In the genomic region with DNA sequence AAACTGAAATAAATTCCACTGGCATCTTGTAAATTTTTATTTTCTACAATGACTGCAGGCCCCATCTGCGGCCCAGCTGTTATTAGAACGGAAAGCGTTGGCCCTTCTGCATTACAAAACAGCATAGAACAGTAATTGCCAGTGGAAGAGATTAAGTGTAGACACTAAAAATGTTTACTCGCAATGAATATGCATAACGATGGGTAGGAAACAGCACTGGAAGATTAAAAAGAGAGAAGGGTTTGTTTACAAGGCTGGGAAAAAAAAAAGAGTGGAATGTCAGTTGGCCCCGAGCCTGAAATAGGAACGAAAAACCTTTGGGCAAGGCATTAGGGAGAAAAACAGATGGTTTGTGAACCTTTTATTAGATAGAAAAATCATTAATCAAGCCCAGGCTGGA, we compare ENCODE assay signal across 11 cellular contexts.
DNase-seq lines count a peak whose midpoint lies in the region; ATAC-seq and TF ChIP-seq lines count a peak whose summit lies in the region.
"Had no signal": no experiment of that assay in that cellular context is flagged by ENCODE, and none has a peak within 500 bp of the region (broad histone marks: within the 10 kb centered on the region; RNA-seq: fewer than 3 reads in every experiment).

No MANE protein-coding gene starts in this region.

- H3K9me3 ChIP-seq in mucosa of descending colon: peaks cover 29% of the 10 kb centered on the region
- H3K9me3 ChIP-seq: left lung had no signal

- DNase-seq in AG09309 (ENCODE audit: low read depth): peak; percentile 77
- DNase-seq in NCI-H1105 (lab: John Stamatoyannopoulos, UW): peak; percentile 78
- peak; percentile 25 to 52 for DNase-seq in dermis microvascular lymphatic vessel endothelial cell (ENCODE audit: low read depth in 2 of 2)
- peak in 1 of 3 donors; percentile 8 for DNase-seq in mucosa of descending colon
- no peak for DNase-seq in NCI-H82 treated with DMSO at 0.1 percent for 48 hours (lab: John Stamatoyannopoulos, UW; ENCODE audit: unreplicated experiment)
- no peak for DNase-seq in activated CD4-positive, CD25-positive, alpha-beta regulatory T cell (lab: John Stamatoyannopoulos, UW)
- DNase-seq in DMS79 treated with DMSO at 0.1 percent for 48 hours (lab: John Stamatoyannopoulos, UW): no peak
- DNase-seq in HPDE6-E6E7 (ENCODE audit: extremely low spot score): no peak
- DNase-seq: left lung; NCI-H1436; NK-92 treated with Interleukin-12 subunit alpha and Interleukin-12 subunit beta, amount 100 ng/mL, for 24 hours had no signal

- TF ChIP-seq CTCF in AG09309 (IDR thresholded peaks at IDR 0.05; ENCODE audit: control insufficient read depth, insufficient read depth, low read depth, low read length, missing control alignments): no peak
- TF ChIP-seq CTCF in mucosa of descending colon (IDR thresholded peaks at IDR 0.05): no peak

- no peaks in the 10 kb centered on the region for H3K36me3 ChIP-seq in mucosa of descending colon (ENCODE audit: low read depth)
- H3K36me3 ChIP-seq: left lung had no signal

- no peak overlapping the region for H3K4me3 ChIP-seq in AG09309 (ENCODE audit: control insufficient read depth, low read depth, low read length)
- H3K4me3 ChIP-seq in mucosa of descending colon: no peak overlapping the region
- H3K4me3 ChIP-seq: left lung had no signal

- peak; percentile 12 for ATAC-seq in mucosa of descending colon
- ATAC-seq: left lung had no signal

- no peaks in the 10 kb centered on the region for H3K4me1 ChIP-seq in mucosa of descending colon (ENCODE audit: low read depth)
- H3K4me1 ChIP-seq: left lung had no signal

- intact Hi-C loops in mucosa of descending colon (cut with DNase I, micrococcal nuclease): loop anchor here in 1 of 2 donors (10.0 kb wide), 1 partner anchor 701 kb away; no protein-coding TSS in a partner anchor

Comparison
In these comparisons a context has a peak if more than half of its experiments do, and no peak if none do; other contexts are left out.
1. DNase-seq: peak in AG09309 (single experiment), NCI-H1105 (single experiment) and dermis microvascular lymphatic vessel endothelial cell (2 of 2); none in NCI-H82 treated with DMSO at 0.1 percent for 48 hours (single experiment), activated CD4-positive, CD25-positive, alpha-beta regulatory T cell (0 of 4), DMS79 treated with DMSO at 0.1 percent for 48 hours (single experiment) and HPDE6-E6E7 (single experiment).